ENCODE assay signal across 17 cellular contexts in genomic region chr4:77493829-77494551, GRCh38.
DNase-seq lines count a peak whose midpoint lies in the region; ATAC-seq and TF ChIP-seq lines count a peak whose summit lies in the region.
"Had no signal": no experiment of that assay in that cellular context is flagged by ENCODE, and none has a peak within 500 bp of the region (broad histone marks: within the 10 kb centered on the region; RNA-seq: fewer than 3 reads in every experiment).

No MANE protein-coding gene starts in this region.

- H3K4me3 ChIP-seq in PC-3 (ENCODE audit: low read length) (no peak overlapping the region), dorsolateral prefrontal cortex (no peak overlapping the region), psoas muscle (no peak overlapping the region), left lung (no peak overlapping the region)
- H3K4me3 ChIP-seq: A549, upper lobe of left lung had no signal

- intact Hi-C loops in PC-3 (cut with micrococcal nuclease): no loop called here
- intact Hi-C loops in dorsolateral prefrontal cortex (cut with DNase I): no loop called here
- intact Hi-C loops in psoas muscle (cut with DNase I): no loop called here
- intact Hi-C loops in left lung (cut with DNase I): no loop called here

- H2AFZ ChIP-seq in PC-3 (ENCODE audit: low read length): no peak overlapping the region

- POLR2A ChIA-PET in PC-3 (lab: Charles Lee; ENCODE audit: unreplicated experiment): no interaction called here

- WGBS in psoas muscle, 3 donors: 70 to 90% (median 72%) methylated on average over 2 of the region's 2 CpGs

- H3K9me3 ChIP-seq in PC-3 (ENCODE audit: low read length) (no peaks in the 10 kb centered on the region), psoas muscle (no peaks in the 10 kb centered on the region), left lung (no peaks in the 10 kb centered on the region)
- H3K9me3 ChIP-seq: A549, upper lobe of left lung had no signal

- TF ChIP-seq CTCF in PC-3 (conservative IDR thresholded peaks at IDR 0.05; ENCODE audit: low read depth, low read length): no peak
- no peak for TF ChIP-seq CTCF in dorsolateral prefrontal cortex (IDR thresholded peaks at IDR 0.05 in 54 of 56, conservative IDR thresholded peaks at IDR 0.05 in 2 of 56; ENCODE audit: low read depth in 1 of 56, partially characterized antibody in 56 of 56)
- TF ChIP-seq CTCF in psoas muscle (IDR thresholded peaks at IDR 0.05): no peak
- no peak for TF ChIP-seq CTCF in left lung (IDR thresholded peaks at IDR 0.05)

- DNase-seq in AG08395 (ENCODE audit: low spot score) (peak; percentile 27), PC-3 (peak; percentile 38), dorsolateral prefrontal cortex (no peak), psoas muscle (no peak), left lung (no peak)
- DNase-seq: activated CD4-positive, alpha-beta T cell treated with anti-CD3 and anti-CD28 coated beads, Interleukin-2, amount 10 ng/mL, durations not matched to agents 24 days and 14 days; activated effector memory CD4-positive, alpha-beta T cell treated with Interleukin-2 at 50 U/mL for 16 hours; glutamatergic neuron; NCI-H226; stimulated activated CD4-positive, alpha-beta T cell treated with anti-CD3 and anti-CD28 coated beads, Interleukin-12 subunit alpha, Interleukin-12 subunit beta, amount 100 ng/mL, for 4 hours; T-helper 1 cell had no signal

- CTCF ChIA-PET in PC-3 (lab: Charles Lee): no interaction called here

- no peaks in the 10 kb centered on the region for H4K20me1 ChIP-seq in PC-3 (ENCODE audit: low read length)

- H3K27me3 ChIP-seq in PC-3 (ENCODE audit: low read length) (no peaks in the 10 kb centered on the region), dorsolateral prefrontal cortex (peaks cover 0 to 3% (median 0%) of the 10 kb centered on the region in 45 donors), psoas muscle (ENCODE audit: insufficient read depth in 3 of 3, low read length in 2 of 3) (no peaks in the 10 kb centered on the region), left lung (no peaks in the 10 kb centered on the region)
- H3K27me3 ChIP-seq: upper lobe of left lung had no signal

- H3K4me1 ChIP-seq in PC-3 (ENCODE audit: insufficient read depth, low read length) (no peaks in the 10 kb centered on the region), psoas muscle (no peaks in the 10 kb centered on the region), left lung (no peaks in the 10 kb centered on the region)
- H3K4me1 ChIP-seq: A549, upper lobe of left lung had no signal

- no peaks in the 10 kb centered on the region for H3F3A ChIP-seq in PC-3 (ENCODE audit: low read length, unreplicated experiment)

- H3K9ac ChIP-seq in PC-3 (ENCODE audit: low read length): no peak overlapping the region

- no TSS peak for BruUV-seq in PC-3 (replicated peaks; lab: Mats Ljungman, UMichigan)

- H3K27ac ChIP-seq in PC-3 (ENCODE audit: low read length): no peak overlapping the region
- no peak overlapping the region for H3K27ac ChIP-seq in dorsolateral prefrontal cortex
- no peak overlapping the region for H3K27ac ChIP-seq in psoas muscle
- no peak overlapping the region for H3K27ac ChIP-seq in left lung
- H3K27ac ChIP-seq: A549, upper lobe of left lung had no signal

- H3K79me2 ChIP-seq in PC-3 (ENCODE audit: low read length): no peaks in the 10 kb centered on the region

- H3K9me2 ChIP-seq in PC-3 (replicated peaks; ENCODE audit: low read length): no peaks in the 10 kb centered on the region

- H3K36me3 ChIP-seq in PC-3 (ENCODE audit: low read depth, low read length): no peaks in the 10 kb centered on the region
- H3K36me3 ChIP-seq in psoas muscle (ENCODE audit: insufficient read depth in 1 of 2, low read depth in 1 of 2): no peaks in the 10 kb centered on the region
- no peaks in the 10 kb centered on the region for H3K36me3 ChIP-seq in left lung
- H3K36me3 ChIP-seq: upper lobe of left lung had no signal

- no peak overlapping the region for H3K4me2 ChIP-seq in PC-3 (ENCODE audit: low read length)
- H3K4me2 ChIP-seq: A549 had no signal

- ATAC-seq in GM19035 (IDR thresholded peaks at IDR 0.05; ENCODE audit: unreplicated experiment) (peak; percentile 65), HG02884 (IDR thresholded peaks at IDR 0.05; ENCODE audit: unreplicated experiment) (peak; percentile 51), PC-3 (no peak), GM21447 (IDR thresholded peaks at IDR 0.05; ENCODE audit: unreplicated experiment) (no peak), psoas muscle (no peak), left lung (no peak)
- ATAC-seq: A549, Panc1 had no signal

Comparison
In these comparisons a context has a peak if more than half of its experiments do, and no peak if none do; other contexts are left out.
1. DNase-seq: peak in AG08395 (single experiment) and PC-3 (single experiment); none in dorsolateral prefrontal cortex (0 of 10), psoas muscle (0 of 2) and left lung (0 of 2).
2. ATAC-seq: peak in GM19035 (single experiment) and HG02884 (single experiment); none in PC-3 (single experiment), GM21447 (single experiment), psoas muscle (0 of 4) and left lung (single experiment).